In genomic region chr11:130546438-130546837, GRCh38 we compare ENCODE assay signal across 26 cellular contexts.
A peak's percentile ranks its signal among the peaks of the same experiment; 100 is the strongest.
DNase-seq lines count a peak whose midpoint lies in the region; ATAC-seq and TF ChIP-seq lines count a peak whose summit lies in the region.
"Had no signal": no experiment of that assay in that cellular context is flagged by ENCODE, and none has a peak within 500 bp of the region (broad histone marks: within the 10 kb centered on the region; RNA-seq: fewer than 3 reads in every experiment).

No MANE protein-coding gene starts in this region.

- H2BK120ac ChIP-seq in neuronal stem cell (ENCODE audit: low read depth, low read length) = no peak overlapping the region

- H3K36me3 ChIP-seq in neuronal stem cell (replicated peaks in 1 of 2; ENCODE audit: control insufficient read depth in 2 of 2, insufficient read depth in 2 of 2, low read length in 2 of 2) (no peaks in the 10 kb centered on the region), spleen (no peaks in the 10 kb centered on the region), heart left ventricle (no peaks in the 10 kb centered on the region)
- H3K36me3 ChIP-seq: BE2C, BLaER1 had no signal

- TF ChIP-seq POLR2A in NB4 (IDR thresholded peaks at IDR 0.05; ENCODE audit: extremely low read depth, insufficient read length) (no peak), spleen (IDR thresholded peaks at IDR 0.05) (no peak), heart left ventricle (IDR thresholded peaks at IDR 0.05) (no peak)

- H3K4me2 ChIP-seq in neuronal stem cell (ENCODE audit: insufficient read depth, low read length, poor library complexity, severe bottlenecking) = no peak overlapping the region
- H3K4me2 ChIP-seq: BLaER1 had no signal

- H3K27ac Mint-ChIP-seq in nephron progenitor cell = peak overlapping the region; percentile 42
- H3K27ac Mint-ChIP-seq in activated naive CD4-positive, alpha-beta T cell treated with anti-CD3 and anti-CD28 coated beads, Interleukin-2, amount 10 ng/mL, durations not matched to agents 7 days and 5 days = no peak overlapping the region
- H3K27ac Mint-ChIP-seq: CD14-positive monocyte; CD4-positive, CD25-positive, alpha-beta regulatory T cell; CD8-positive, alpha-beta memory T cell had no signal

- H3K9me3 ChIP-seq in neuronal stem cell (replicated peaks in 1 of 2; ENCODE audit: control insufficient read depth in 2 of 2, insufficient read depth in 1 of 2, low read depth in 1 of 2, low read length in 2 of 2) (peaks cover 0 to 1% of the 10 kb centered on the region in 2 donors), spleen (no peaks in the 10 kb centered on the region), heart left ventricle (no peaks in the 10 kb centered on the region)
- H3K9me3 ChIP-seq: BE2C, BLaER1 had no signal

- peak overlapping the region; percentile 57 for H2BK5ac ChIP-seq in neuronal stem cell (ENCODE audit: low read length)

- H3K27ac ChIP-seq in neuronal stem cell (replicated peaks; ENCODE audit: low read length) (no peak overlapping the region), spleen (no peak overlapping the region), heart left ventricle (no peak overlapping the region)
- H3K27ac ChIP-seq: BLaER1 had no signal

- H3K23ac ChIP-seq in neuronal stem cell (ENCODE audit: low read depth, low read length, poor library complexity) = no peak overlapping the region

- no peaks in the 10 kb centered on the region for H3K79me1 ChIP-seq in neuronal stem cell (ENCODE audit: low read depth, low read length)

- no peak overlapping the region for H4K91ac ChIP-seq in neuronal stem cell (ENCODE audit: low read depth, low read length, poor library complexity)

- peaks cover 10% of the 10 kb centered on the region for H3K9me3 Mint-ChIP-seq in nephron progenitor cell
- H3K9me3 Mint-ChIP-seq in activated naive CD4-positive, alpha-beta T cell treated with anti-CD3 and anti-CD28 coated beads, Interleukin-2, amount 10 ng/mL, durations not matched to agents 7 days and 5 days = no peaks in the 10 kb centered on the region

- no peak overlapping the region for H3K14ac ChIP-seq in neuronal stem cell (ENCODE audit: low read length)

- H3K4me1 ChIP-seq in neuronal stem cell (ENCODE audit: control insufficient read depth in 2 of 2, insufficient read depth in 1 of 2, low read depth in 1 of 2, low read length in 2 of 2) (no peaks in the 10 kb centered on the region), spleen (no peaks in the 10 kb centered on the region), heart left ventricle (peaks cover 0 to 3% (median 0%) of the 10 kb centered on the region in 12 donors)
- H3K4me1 ChIP-seq: BE2C, BLaER1 had no signal

- H3K27me3 Mint-ChIP-seq in nephron progenitor cell (ENCODE audit: low read depth, poor library complexity) = peaks cover 12% of the 10 kb centered on the region
- peaks cover 11% of the 10 kb centered on the region for H3K27me3 Mint-ChIP-seq in activated naive CD4-positive, alpha-beta T cell treated with anti-CD3 and anti-CD28 coated beads, Interleukin-2, amount 10 ng/mL, durations not matched to agents 7 days and 5 days

- H3K9ac ChIP-seq in neuronal stem cell (ENCODE audit: low read depth, low read length, poor library complexity) = no peak overlapping the region
- H3K9ac ChIP-seq: BLaER1 had no signal

- H3K4ac ChIP-seq in neuronal stem cell (ENCODE audit: low read length) = no peak overlapping the region

- no CpG with 5 or more reads among the region's 7 CpGs for WGBS in neuronal stem cell (ENCODE audit: extremely low coverage in 2 of 2, insufficient read length in 2 of 2, insufficient replicate concordance in 1 of 2), 2 donors
- 33 to 91% (median 88%) methylated on average over 1 to 7 of the region's 7 CpGs for WGBS in spleen, 5 donors
- WGBS in heart left ventricle, 4 donors = 82 to 94% (median 92%) methylated on average over 7 of the region's 7 CpGs

- no peak overlapping the region for H4K8ac ChIP-seq in neuronal stem cell (ENCODE audit: low read depth, low read length)

- TF ChIP-seq CTCF in NB4 (IDR thresholded peaks at IDR 0.05; ENCODE audit: low read depth, low read length) (no peak), nephron progenitor cell (IDR thresholded peaks at IDR 0.05) (no peak), spleen (IDR thresholded peaks at IDR 0.05 in 8 of 11, conservative IDR thresholded peaks at IDR 0.05 in 3 of 11) (no peak), heart left ventricle (IDR thresholded peaks at IDR 0.05) (no peak)

- peaks cover 12% of the 10 kb centered on the region for H3K4me1 Mint-ChIP-seq in nephron progenitor cell
- H3K4me1 Mint-ChIP-seq in activated naive CD4-positive, alpha-beta T cell treated with anti-CD3 and anti-CD28 coated beads, Interleukin-2, amount 10 ng/mL, durations not matched to agents 7 days and 5 days = no peaks in the 10 kb centered on the region
- H3K4me1 Mint-ChIP-seq: CD14-positive monocyte; CD4-positive, alpha-beta memory T cell; CD4-positive, CD25-positive, alpha-beta regulatory T cell; CD8-positive, alpha-beta memory T cell had no signal

- CTCF ChIA-PET in activated naive CD4-positive, alpha-beta T cell treated with anti-CD3 and anti-CD28 coated beads, Interleukin-2, amount 10 ng/mL, durations not matched to agents 7 days and 5 days (lab: Charles Lee) = no interaction called here

- intact Hi-C loops in spleen (cut with DNase I; ENCODE audit: low total_unique reads) = no loop called here
- intact Hi-C loops in heart left ventricle (cut with DNase I) = no loop called here

- H3K27me3 ChIP-seq in neuronal stem cell (ENCODE audit: control insufficient read depth in 3 of 3, insufficient read depth in 3 of 3, low read depth in 1 of 3, low read length in 3 of 3) (peaks cover 0 to 3% (median 0%) of the 10 kb centered on the region in 3 experiments), spleen (replicated peaks in 1 of 7) (peaks cover 0 to 25% (median 0%) of the 10 kb centered on the region in 7 donors), heart left ventricle (no peaks in the 10 kb centered on the region)
- H3K27me3 ChIP-seq: BE2C, BLaER1 had no signal

- H2AFZ ChIP-seq in neuronal stem cell (ENCODE audit: low read length) = no peak overlapping the region

- no peak overlapping the region for H2BK12ac ChIP-seq in neuronal stem cell (ENCODE audit: low read length)

- peaks cover 4% of the 10 kb centered on the region for H3K36me3 Mint-ChIP-seq in nephron progenitor cell (ENCODE audit: low read depth)
- H3K36me3 Mint-ChIP-seq in activated naive CD4-positive, alpha-beta T cell treated with anti-CD3 and anti-CD28 coated beads, Interleukin-2, amount 10 ng/mL, durations not matched to agents 7 days and 5 days = no peaks in the 10 kb centered on the region
- H3K36me3 Mint-ChIP-seq: CD14-positive monocyte; CD4-positive, alpha-beta memory T cell; CD4-positive, CD25-positive, alpha-beta regulatory T cell; CD8-positive, alpha-beta memory T cell had no signal

- H2AK5ac ChIP-seq in neuronal stem cell (ENCODE audit: low read depth, low read length) = peak overlapping the region; percentile 20

- no peak for ATAC-seq in heart left ventricle
- ATAC-seq: GM12878 had no signal

- H3K18ac ChIP-seq in neuronal stem cell (ENCODE audit: low read length) = peak overlapping the region; percentile 59

- DNase-seq in NB4 (ENCODE audit: low read depth) (peak; percentile 35), nephron progenitor cell (no peak), neuronal stem cell (ENCODE audit: low spot score) (no peak), spleen (peak; percentile 51), heart left ventricle (no peak), foreskin melanocyte (no peak), NCI-H1694 (lab: John Stamatoyannopoulos, UW) (no peak)
- no peak for DNase-seq in activated naive CD4-positive, alpha-beta T cell treated with anti-CD3 and anti-CD28 coated beads, Interleukin-2, amount 10 ng/mL, durations not matched to agents 7 days and 5 days
- DNase-seq: 8988T; ACHN; BE2C; C1 segment of cervical spinal cord; CD4-positive, alpha-beta memory T cell; CD4-positive, CD25-positive, alpha-beta regulatory T cell; CD8-positive, alpha-beta memory T cell; COR-L47; DMS 273 treated with DMSO at 0.1 percent for 48 hours; DMS153; DMS53; DMS79; DND-41; EL; GDM1 had no signal

- H3K4me3 ChIP-seq in NB4 (ENCODE audit: low read depth, low read length) (no peak overlapping the region), neuronal stem cell (ENCODE audit: low read length in 2 of 2) (no peak overlapping the region), spleen (no peak overlapping the region), heart left ventricle (no peak overlapping the region)
- H3K4me3 ChIP-seq: BLaER1, GM12878 had no signal

- H2BK15ac ChIP-seq in neuronal stem cell (ENCODE audit: low read length) = peak overlapping the region; percentile 61

- no peak overlapping the region for H3K4me3 Mint-ChIP-seq in nephron progenitor cell
- no peak overlapping the region for H3K4me3 Mint-ChIP-seq in activated naive CD4-positive, alpha-beta T cell treated with anti-CD3 and anti-CD28 coated beads, Interleukin-2, amount 10 ng/mL, durations not matched to agents 7 days and 5 days
- H3K4me3 Mint-ChIP-seq: CD14-positive monocyte; CD4-positive, alpha-beta memory T cell; CD4-positive, CD25-positive, alpha-beta regulatory T cell; CD8-positive, alpha-beta memory T cell had no signal

Comparison
In these comparisons a context has a peak if more than half of its experiments do, and no peak if none do; other contexts are left out.
1. DNase-seq: peak in NB4 (single experiment) and spleen (single experiment); none in nephron progenitor cell (single experiment), neuronal stem cell (single experiment), heart left ventricle (0 of 5), foreskin melanocyte (single experiment), activated naive CD4-positive, alpha-beta T cell treated with anti-CD3 and anti-CD28 coated beads, Interleukin-2, amount 10 ng/mL, durations not matched to agents 7 days and 5 days (single experiment) and NCI-H1694 (single experiment).